15 cellular contexts compared by ENCODE assay signal in the genomic region with DNA sequence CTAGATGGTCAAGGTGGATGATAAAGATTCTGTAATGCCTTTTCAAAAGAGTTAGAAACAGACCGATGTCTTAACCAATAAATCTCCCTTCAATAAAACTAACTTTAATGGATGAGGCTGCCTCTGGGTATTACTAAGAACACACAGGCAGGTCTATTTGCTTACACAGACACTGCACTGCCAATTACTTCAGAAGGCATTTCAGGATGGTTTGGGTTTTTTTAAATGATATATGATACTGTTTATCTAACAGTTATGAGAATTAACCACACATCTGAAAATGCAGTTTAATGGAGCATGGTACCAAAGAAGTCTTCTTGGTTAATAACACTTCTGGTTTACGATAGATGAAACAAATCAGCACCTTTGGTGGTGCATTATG.
A peak's percentile ranks its signal among the peaks of the same experiment; 100 is the strongest.
DNase-seq lines count a peak whose midpoint lies in the region; TF ChIP-seq lines count a peak whose summit lies in the region.
"Had no signal": no experiment of that assay in that cellular context is flagged by ENCODE, and none has a peak within 500 bp of the region (broad histone marks: within the 10 kb centered on the region; RNA-seq: fewer than 3 reads in every experiment).

No MANE protein-coding gene starts in this region.

- no peak overlapping the region for H3K27ac Mint-ChIP-seq in endothelial cell (ENCODE audit: unreplicated experiment)
- H3K27ac Mint-ChIP-seq: activated CD4-positive, alpha-beta memory T cell treated with anti-CD3 and anti-CD28 coated beads, Interleukin-2, amount 10 ng/mL, durations not matched to agents 7 days and 5 days; activated naive CD8-positive, alpha-beta T cell treated with anti-CD3 and anti-CD28 coated beads, Interleukin-2, amount 10 ng/mL, durations not matched to agents 7 days and 5 days; activated T-cell treated with anti-CD3 and anti-CD28 coated beads, Interleukin-2, amount 50 U/mL, for 72 hours; CD8-positive, alpha-beta memory T cell had no signal

- H3K27ac ChIP-seq in HUES64 (ENCODE audit: low read depth, low read length), result peak overlapping the region; percentile 29
- H3K27ac ChIP-seq: PC-9 had no signal

- no peaks in the 10 kb centered on the region for H3K36me3 Mint-ChIP-seq in endothelial cell (ENCODE audit: low read depth, unreplicated experiment)
- H3K36me3 Mint-ChIP-seq: activated naive CD8-positive, alpha-beta T cell treated with anti-CD3 and anti-CD28 coated beads, Interleukin-2, amount 10 ng/mL, durations not matched to agents 7 days and 5 days; CD8-positive, alpha-beta memory T cell had no signal

- peaks cover 2% of the 10 kb centered on the region for H3K27me3 Mint-ChIP-seq in endothelial cell (ENCODE audit: unreplicated experiment)
- H3K27me3 Mint-ChIP-seq: activated CD4-positive, alpha-beta memory T cell treated with anti-CD3 and anti-CD28 coated beads, Interleukin-2, amount 10 ng/mL, durations not matched to agents 7 days and 5 days; activated naive CD8-positive, alpha-beta T cell treated with anti-CD3 and anti-CD28 coated beads, Interleukin-2, amount 10 ng/mL, durations not matched to agents 7 days and 5 days had no signal

- H3K27me3 ChIP-seq in HUES64 (ENCODE audit: insufficient read depth, low read length) (no peaks in the 10 kb centered on the region), endocrine pancreas (ENCODE audit: control insufficient read depth, insufficient read depth, low read length) (no peaks in the 10 kb centered on the region)

- H3K4me1 ChIP-seq in HUES64 (ENCODE audit: insufficient read depth, low read length), result peaks cover 40% of the 10 kb centered on the region
- peaks cover 26% of the 10 kb centered on the region for H3K4me1 ChIP-seq in endocrine pancreas (ENCODE audit: control insufficient read depth, insufficient read depth, low read length)

- H3K36me3 ChIP-seq in HUES64 (ENCODE audit: insufficient read depth, low read length) (no peaks in the 10 kb centered on the region), endocrine pancreas (ENCODE audit: control insufficient read depth, insufficient read depth, low read length) (no peaks in the 10 kb centered on the region)

- no peaks in the 10 kb centered on the region for H3K9me3 Mint-ChIP-seq in endothelial cell (ENCODE audit: unreplicated experiment)

- H3K9ac ChIP-seq in HUES64 (ENCODE audit: low read depth, low read length) (peak overlapping the region; percentile 32; the same call in 1 of the 2 replicates), endocrine pancreas (ENCODE audit: control insufficient read depth, insufficient read depth, low read length) (no peak overlapping the region)

- WGBS in HUES64, result 85% methylated on average over 2 of the region's 2 CpGs

- no peaks in the 10 kb centered on the region for H3K4me1 Mint-ChIP-seq in endothelial cell (ENCODE audit: unreplicated experiment)
- H3K4me1 Mint-ChIP-seq: activated CD4-positive, alpha-beta memory T cell treated with anti-CD3 and anti-CD28 coated beads, Interleukin-2, amount 10 ng/mL, durations not matched to agents 7 days and 5 days; activated naive CD8-positive, alpha-beta T cell treated with anti-CD3 and anti-CD28 coated beads, Interleukin-2, amount 10 ng/mL, durations not matched to agents 7 days and 5 days; CD8-positive, alpha-beta memory T cell had no signal

- H3K9me3 ChIP-seq in HUES64 (ENCODE audit: insufficient read depth, low read depth, low read length) (0 out of 2 replicates have a peak, but pooled peaks cover 2% of the 10 kb centered on the region), endocrine pancreas (ENCODE audit: control insufficient read depth, low read length) (no peaks in the 10 kb centered on the region)

- DNase-seq in COR-L47 (lab: John Stamatoyannopoulos, UW) (peak; percentile 49), NCI-H526 treated with DMSO at 0.1 percent for 48 hours (lab: John Stamatoyannopoulos, UW) (peak; percentile 77), GM19240 (ENCODE audit: insufficient read length, low spot score) (no peak), GOT3 (lab: John Stamatoyannopoulos, UW) (no peak), foreskin fibroblast (no peak), endothelial cell (ENCODE audit: low spot score) (no peak)
- DNase-seq: activated CD4-positive, alpha-beta memory T cell treated with anti-CD3 and anti-CD28 coated beads, Interleukin-2, amount 10 ng/mL, durations not matched to agents 7 days and 5 days; activated naive CD8-positive, alpha-beta T cell treated with anti-CD3 and anti-CD28 coated beads, Interleukin-2, amount 10 ng/mL, durations not matched to agents 7 days and 5 days; activated T-cell treated with anti-CD3 and anti-CD28 coated beads, Interleukin-2, amount 50 U/mL, for 72 hours; CD8-positive, alpha-beta memory T cell; left colon; PC-9; stimulated activated CD4-positive, alpha-beta T cell treated with anti-CD3 and anti-CD28 coated beads, Interleukin-2, amount 100 ng/mL, for 24 hours had no signal

- H3K4me3 Mint-ChIP-seq in endothelial cell (ENCODE audit: unreplicated experiment), result no peak overlapping the region
- H3K4me3 Mint-ChIP-seq: activated CD4-positive, alpha-beta memory T cell treated with anti-CD3 and anti-CD28 coated beads, Interleukin-2, amount 10 ng/mL, durations not matched to agents 7 days and 5 days; activated naive CD8-positive, alpha-beta T cell treated with anti-CD3 and anti-CD28 coated beads, Interleukin-2, amount 10 ng/mL, durations not matched to agents 7 days and 5 days; activated T-cell treated with anti-CD3 and anti-CD28 coated beads, Interleukin-2, amount 50 U/mL, for 72 hours; CD8-positive, alpha-beta memory T cell had no signal

- TF ChIP-seq CTCF in foreskin fibroblast (IDR thresholded peaks at IDR 0.05; ENCODE audit: low read depth, low read length) (no peak), endothelial cell (IDR thresholded peaks at IDR 0.05; ENCODE audit: unreplicated experiment) (no peak)

- H3K4me3 ChIP-seq in HUES64 (ENCODE audit: low read length), result no peak overlapping the region
- peak overlapping the region; percentile 80 for H3K4me3 ChIP-seq in endocrine pancreas (ENCODE audit: control insufficient read depth, insufficient read depth, low read length)
- no peak overlapping the region for H3K4me3 ChIP-seq in foreskin fibroblast (ENCODE audit: low read depth in 1 of 2, low read length in 2 of 2)
- H3K4me3 ChIP-seq: PC-9 had no signal

Comparison
In these comparisons a context has a peak if more than half of its experiments do, and no peak if none do; other contexts are left out.
1. DNase-seq: peak in COR-L47 (single experiment) and NCI-H526 treated with DMSO at 0.1 percent for 48 hours (single experiment); none in GM19240 (single experiment), GOT3 (single experiment), foreskin fibroblast (0 of 2) and endothelial cell (single experiment).